ENCODE assay signal across 11 cellular contexts in genomic region chr7:42886866-42887509, GRCh38. TPM values are rescaled to one million over a fixed set of nuclear protein-coding genes. Genes with fewer than 3 reads are reported as not detected.
DNase-seq lines count a peak whose midpoint lies in the region; ATAC-seq and TF ChIP-seq lines count a peak whose summit lies in the region.
"Had no signal": no experiment of that assay in that cellular context is flagged by ENCODE, and none has a peak within 500 bp of the region (broad histone marks: within the 10 kb centered on the region; RNA-seq: fewer than 3 reads in every experiment).

No MANE protein-coding gene starts in this region.

- CTCF ChIA-PET in CD4-positive, alpha-beta T cell (lab: Charles Lee), result no interaction called here

- peaks cover 27% of the 10 kb centered on the region for H3K4me1 Mint-ChIP-seq in CD4-positive, alpha-beta T cell (ENCODE audit: low read depth)
- peaks cover 20% of the 10 kb centered on the region for H3K4me1 Mint-ChIP-seq in activated naive CD8-positive, alpha-beta T cell treated with anti-CD3 and anti-CD28 coated beads, Interleukin-2, amount 10 ng/mL, durations not matched to agents 7 days and 5 days
- peaks cover 15% of the 10 kb centered on the region in 2 donors for H3K4me1 Mint-ChIP-seq in natural killer cell treated with Interleukin-12 subunit alpha and Interleukin-12 subunit beta and Interleukin-15 and Interleukin-18, amount 100 ng/mL, for 72 hours (ENCODE audit: low read depth in 2 of 2)

- no peak for DNase-seq in CD4-positive, alpha-beta T cell
- DNase-seq in activated naive CD8-positive, alpha-beta T cell treated with anti-CD3 and anti-CD28 coated beads, Interleukin-2, amount 10 ng/mL, durations not matched to agents 7 days and 5 days, result no peak
- no peak for DNase-seq in natural killer cell treated with Interleukin-12 subunit alpha and Interleukin-12 subunit beta and Interleukin-15 and Interleukin-18, amount 100 ng/mL, for 72 hours (ENCODE audit: low spot score)
- DNase-seq in GDM1 (lab: John Stamatoyannopoulos, UW), result no peak
- DNase-seq: activated CD4-positive, alpha-beta T cell treated with anti-CD3 and anti-CD28 coated beads, Interleukin-2, amount 50 U/mL, for 1 hour; mesendoderm; NCI-H1694 had no signal

- peaks cover 15% of the 10 kb centered on the region for H3K4me1 ChIP-seq in HUES48 (ENCODE audit: control insufficient read depth, insufficient read depth, low read length)
- H3K4me1 ChIP-seq: breast epithelium had no signal

- H3K4me3 ChIP-seq in HUES48 (ENCODE audit: low read depth, low read length), result peak overlapping the region; percentile 71

- H3K36me3 ChIP-seq in HUES48 (ENCODE audit: control insufficient read depth, insufficient read depth, low read length), result no peaks in the 10 kb centered on the region
- H3K36me3 ChIP-seq: breast epithelium had no signal

- H3K27ac ChIP-seq in CD4-positive, alpha-beta T cell (ENCODE audit: low read depth, low read length), result no peak overlapping the region
- no peak overlapping the region for H3K27ac ChIP-seq in HUES48 (ENCODE audit: low read depth, low read length)
- H3K27ac ChIP-seq: breast epithelium had no signal

- no peaks in the 10 kb centered on the region for H3K9me3 ChIP-seq in CD4-positive, alpha-beta T cell (ENCODE audit: control insufficient read depth, low read length)
- no peaks in the 10 kb centered on the region for H3K9me3 ChIP-seq in HUES48 (ENCODE audit: control insufficient read depth, insufficient read depth, low read length)
- H3K9me3 ChIP-seq: breast epithelium had no signal

- peak overlapping the region; percentile 94 for H3K27ac Mint-ChIP-seq in CD4-positive, alpha-beta T cell
- H3K27ac Mint-ChIP-seq in activated naive CD8-positive, alpha-beta T cell treated with anti-CD3 and anti-CD28 coated beads, Interleukin-2, amount 10 ng/mL, durations not matched to agents 7 days and 5 days, result no peak overlapping the region
- no peak overlapping the region for H3K27ac Mint-ChIP-seq in natural killer cell treated with Interleukin-12 subunit alpha and Interleukin-12 subunit beta and Interleukin-15 and Interleukin-18, amount 100 ng/mL, for 72 hours

- H3K36me3 Mint-ChIP-seq in CD4-positive, alpha-beta T cell (ENCODE audit: low read depth), result no peaks in the 10 kb centered on the region
- no peaks in the 10 kb centered on the region for H3K36me3 Mint-ChIP-seq in activated naive CD8-positive, alpha-beta T cell treated with anti-CD3 and anti-CD28 coated beads, Interleukin-2, amount 10 ng/mL, durations not matched to agents 7 days and 5 days
- no peaks in the 10 kb centered on the region for H3K36me3 Mint-ChIP-seq in natural killer cell treated with Interleukin-12 subunit alpha and Interleukin-12 subunit beta and Interleukin-15 and Interleukin-18, amount 100 ng/mL, for 72 hours

- intact Hi-C loops in CD4-positive, alpha-beta T cell (cut with DNase I, micrococcal nuclease), result loop anchor here in 1 of 2 experiments (10.0 kb wide), 1 partner anchor 942 kb away; no protein-coding TSS in a partner anchor

- POLR2A ChIA-PET in CD4-positive, alpha-beta T cell (lab: Charles Lee), result interaction anchor here (0.7 to 1.1 kb wide), 3 partner anchors 10 to 45 kb away, joined by 3 to 7 read pairs (median 6); partner anchors contain the start of genes MRPL32 and PSMA2
- POLR2A ChIA-PET in activated naive CD8-positive, alpha-beta T cell treated with anti-CD3 and anti-CD28 coated beads, Interleukin-2, amount 10 ng/mL, durations not matched to agents 7 days and 5 days (lab: Charles Lee), result interaction anchor here (3.2 kb wide), 1 partner anchor 46 kb away, joined by 16 read pairs; the partner anchor contains the start of genes MRPL32 and PSMA2

- no peaks in the 10 kb centered on the region for H3K27me3 ChIP-seq in CD4-positive, alpha-beta T cell (ENCODE audit: control insufficient read depth, insufficient read depth, low read length)
- H3K27me3 ChIP-seq in HUES48 (ENCODE audit: control insufficient read depth, insufficient read depth, low read length), result no peaks in the 10 kb centered on the region
- H3K27me3 ChIP-seq: breast epithelium had no signal

- peak overlapping the region; percentile 93 for H3K4me3 Mint-ChIP-seq in CD4-positive, alpha-beta T cell
- H3K4me3 Mint-ChIP-seq in activated naive CD8-positive, alpha-beta T cell treated with anti-CD3 and anti-CD28 coated beads, Interleukin-2, amount 10 ng/mL, durations not matched to agents 7 days and 5 days, result peak overlapping the region; percentile 86
- H3K4me3 Mint-ChIP-seq in natural killer cell treated with Interleukin-12 subunit alpha and Interleukin-12 subunit beta and Interleukin-15 and Interleukin-18, amount 100 ng/mL, for 72 hours, result peak overlapping the region; percentile 2

- H3K9ac ChIP-seq in HUES48 (ENCODE audit: low read depth, low read length), result no peak overlapping the region

- no peaks in the 10 kb centered on the region for H3K9me3 Mint-ChIP-seq in CD4-positive, alpha-beta T cell
- H3K9me3 Mint-ChIP-seq in activated naive CD8-positive, alpha-beta T cell treated with anti-CD3 and anti-CD28 coated beads, Interleukin-2, amount 10 ng/mL, durations not matched to agents 7 days and 5 days, result no peaks in the 10 kb centered on the region
- H3K9me3 Mint-ChIP-seq in natural killer cell treated with Interleukin-12 subunit alpha and Interleukin-12 subunit beta and Interleukin-15 and Interleukin-18, amount 100 ng/mL, for 72 hours, result no peaks in the 10 kb centered on the region

- no peak for TF ChIP-seq CTCF in CD4-positive, alpha-beta T cell (IDR thresholded peaks at IDR 0.05)

- peaks cover 4% of the 10 kb centered on the region for H3K27me3 Mint-ChIP-seq in CD4-positive, alpha-beta T cell
- peaks cover 4% of the 10 kb centered on the region for H3K27me3 Mint-ChIP-seq in activated naive CD8-positive, alpha-beta T cell treated with anti-CD3 and anti-CD28 coated beads, Interleukin-2, amount 10 ng/mL, durations not matched to agents 7 days and 5 days
- peaks cover 6 to 25% of the 10 kb centered on the region in 2 donors for H3K27me3 Mint-ChIP-seq in natural killer cell treated with Interleukin-12 subunit alpha and Interleukin-12 subunit beta and Interleukin-15 and Interleukin-18, amount 100 ng/mL, for 72 hours

- ATAC-seq in CD4-positive, alpha-beta T cell (ENCODE audit: poor library complexity), result no peak
- ATAC-seq in activated naive CD8-positive, alpha-beta T cell treated with anti-CD3 and anti-CD28 coated beads, Interleukin-2, amount 10 ng/mL, durations not matched to agents 7 days and 5 days (ENCODE audit: low read depth), result no peak
- no peak for ATAC-seq in natural killer cell treated with Interleukin-12 subunit alpha and Interleukin-12 subunit beta and Interleukin-15 and Interleukin-18, amount 100 ng/mL, for 72 hours
- ATAC-seq in HG03108 (IDR thresholded peaks at IDR 0.05; ENCODE audit: unreplicated experiment) (no peak), HG03565 (IDR thresholded peaks at IDR 0.05; ENCODE audit: unreplicated experiment) (no peak)

RNA-seq across cellular contexts. Expression of gene C7orf25, which starts 24.9 kb away (rescaled TPM):
- 1 to 10 TPM; 2.1 to 3.7 TPM for total RNA-seq in CD4-positive, alpha-beta T cell
- 1 to 10 TPM; 6.0 to 8.1 TPM for total RNA-seq in activated naive CD8-positive, alpha-beta T cell treated with anti-CD3 and anti-CD28 coated beads, Interleukin-2, amount 10 ng/mL, durations not matched to agents 7 days and 5 days
- total RNA-seq in natural killer cell treated with Interleukin-12 subunit alpha and Interleukin-12 subunit beta and Interleukin-15 and Interleukin-18, amount 100 ng/mL, for 72 hours, result 1 to 10 TPM; 3.7 to 4.1 TPM

RNA-seq across cellular contexts. Expression of gene PSMA2, which starts 45.0 kb away (rescaled TPM):
- total RNA-seq in CD4-positive, alpha-beta T cell, result 10 to 100 TPM; 38.8 to 41.0 TPM
- total RNA-seq in activated naive CD8-positive, alpha-beta T cell treated with anti-CD3 and anti-CD28 coated beads, Interleukin-2, amount 10 ng/mL, durations not matched to agents 7 days and 5 days, result 10 to 100 TPM; 98.9 to 99.8 TPM
- 100 to 1,000 TPM in 1 of 2 donors, 10 to 100 TPM in 1; 90.3 to 177 TPM for total RNA-seq in natural killer cell treated with Interleukin-12 subunit alpha and Interleukin-12 subunit beta and Interleukin-15 and Interleukin-18, amount 100 ng/mL, for 72 hours

RNA-seq across cellular contexts. Expression of gene MRPL32, which starts 45.2 kb away (rescaled TPM):
- total RNA-seq in CD4-positive, alpha-beta T cell, result 10 to 100 TPM; 57.1 to 60.7 TPM
- 10 to 100 TPM; 45.2 to 46.6 TPM for total RNA-seq in activated naive CD8-positive, alpha-beta T cell treated with anti-CD3 and anti-CD28 coated beads, Interleukin-2, amount 10 ng/mL, durations not matched to agents 7 days and 5 days
- 10 to 100 TPM; 46.4 to 52.0 TPM for total RNA-seq in natural killer cell treated with Interleukin-12 subunit alpha and Interleukin-12 subunit beta and Interleukin-15 and Interleukin-18, amount 100 ng/mL, for 72 hours

Comparison
In these comparisons a context has a peak if more than half of its experiments do, and no peak if none do; other contexts are left out.
1. H3K4me3 Mint-ChIP-seq: peak in every context shown above with its lines; median percentile 93 in CD4-positive, alpha-beta T cell; 86 in activated naive CD8-positive, alpha-beta T cell treated with anti-CD3 and anti-CD28 coated beads, Interleukin-2, amount 10 ng/mL, durations not matched to agents 7 days and 5 days; 2 in natural killer cell treated with Interleukin-12 subunit alpha and Interleukin-12 subunit beta and Interleukin-15 and Interleukin-18, amount 100 ng/mL, for 72 hours.